Comparison of ENCODE assay signal across 15 cellular contexts in genomic region chr10:35637456-35637855, GRCh38. TPM values are rescaled to one million over a fixed set of nuclear protein-coding genes. Genes with fewer than 3 reads are reported as not detected.
DNase-seq lines count a peak whose midpoint lies in the region; ATAC-seq and TF ChIP-seq lines count a peak whose summit lies in the region.
"Had no signal": no experiment of that assay in that cellular context is flagged by ENCODE, and none has a peak within 500 bp of the region (broad histone marks: within the 10 kb centered on the region; RNA-seq: fewer than 3 reads in every experiment).

No MANE protein-coding gene starts in this region.

- H3K27me3 Mint-ChIP-seq in CD8-positive, alpha-beta memory T cell, result peaks cover 24 to 47% of the 10 kb centered on the region in 2 donors

- H2BK120ac ChIP-seq in mesendoderm (ENCODE audit: low read depth, low read length), result no peak overlapping the region

- intact Hi-C loops in mammary epithelial cell (cut with micrococcal nuclease), result loop anchor here (5.0 to 10.0 kb wide), 2 partner anchors 513 to 635 kb away; partner anchors contain the start of gene CREM

- DNase-seq in NCI-H748 (lab: John Stamatoyannopoulos, UW; ENCODE audit: unreplicated experiment), result peak; percentile 31
- no peak for DNase-seq in NCI-H748 treated with DMSO at 0.1 percent for 48 hours (lab: John Stamatoyannopoulos, UW)
- DNase-seq in mammary epithelial cell, result no peak
- peak; percentile 79 for DNase-seq in mesendoderm
- DNase-seq in thoracic aorta (ENCODE audit: low spot score), result no peak
- no peak for DNase-seq in HuH-7.5 (ENCODE audit: low spot score)
- DNase-seq in CD8-positive, alpha-beta memory T cell, result no peak
- DNase-seq: activated CD4-positive, alpha-beta T cell treated with anti-CD3 and anti-CD28 coated beads, Interleukin-2, amount 10 ng/mL, durations not matched to agents 7 days and 5 days; activated T-cell treated with anti-CD3 and anti-CD28 coated beads, Interleukin-2, amount 50 U/mL, for 4 hours; Calu3; dermis blood vessel endothelial cell; NCI-H226; PC-9 had no signal

- no peak for TF ChIP-seq CTCF in mammary epithelial cell (conservative IDR thresholded peaks at IDR 0.05 in 1 of 2, IDR thresholded peaks at IDR 0.05 in 1 of 2; ENCODE audit: extremely low read depth in 1 of 2, insufficient read depth in 1 of 2, low read depth in 1 of 2, low read length in 2 of 2)
- no peak for TF ChIP-seq CTCF in thoracic aorta (IDR thresholded peaks at IDR 0.05)

- no peak overlapping the region for H3K18ac ChIP-seq in mesendoderm (ENCODE audit: low read length)

- no peak overlapping the region for H3K56ac ChIP-seq in mesendoderm (ENCODE audit: low read length)

- H3K27ac Mint-ChIP-seq in CD8-positive, alpha-beta memory T cell, result no peak overlapping the region
- H3K27ac Mint-ChIP-seq: activated CD4-positive, alpha-beta T cell treated with anti-CD3 and anti-CD28 coated beads, Interleukin-2, amount 10 ng/mL, durations not matched to agents 7 days and 5 days; T-helper 1 cell treated with Interleukin-12 subunit alpha and Interleukin-12 subunit beta and Interleukin-4 antibody, amounts not matched to agents 30 μg/mL and 1 μg/mL, for 36 hours had no signal

- no TSS peak for BruUV-seq in mammary epithelial cell (replicated peaks; lab: Mats Ljungman, UMichigan)

- POLR2A ChIA-PET in CD8-positive, alpha-beta memory T cell (lab: Charles Lee), result no interaction called here

- H3K9ac ChIP-seq in mammary epithelial cell (ENCODE audit: insufficient read depth, low read length) (no peak overlapping the region), mesendoderm (ENCODE audit: low read length) (no peak overlapping the region)

- no peak overlapping the region for H2BK15ac ChIP-seq in mesendoderm (replicated peaks; ENCODE audit: low read depth)

- H3K36me3 ChIP-seq in mammary epithelial cell (ENCODE audit: insufficient read depth, low read length), result no peaks in the 10 kb centered on the region
- no peaks in the 10 kb centered on the region for H3K36me3 ChIP-seq in mesendoderm (ENCODE audit: control insufficient read depth, insufficient read depth, low read length)
- H3K36me3 ChIP-seq in thoracic aorta, result no peaks in the 10 kb centered on the region
- H3K36me3 ChIP-seq in CD8-positive, alpha-beta memory T cell (ENCODE audit: insufficient read depth, low read length), result no peaks in the 10 kb centered on the region

- peak overlapping the region; percentile 82 for H3K4me2 ChIP-seq in mammary epithelial cell (ENCODE audit: insufficient read depth, low read depth, low read length)
- peak overlapping the region; percentile 13 for H3K4me2 ChIP-seq in mesendoderm (ENCODE audit: low read length)
- H3K4me2 ChIP-seq: PC-9 had no signal

- no peak overlapping the region for H4K8ac ChIP-seq in mesendoderm (ENCODE audit: low read depth, low read length)

- no peaks in the 10 kb centered on the region for H3K9me3 Mint-ChIP-seq in CD8-positive, alpha-beta memory T cell
- H3K9me3 Mint-ChIP-seq: activated CD4-positive, alpha-beta T cell treated with anti-CD3 and anti-CD28 coated beads, Interleukin-2, amount 10 ng/mL, durations not matched to agents 7 days and 5 days; activated T-cell treated with anti-CD3 and anti-CD28 coated beads, Interleukin-2, amount 50 U/mL, for 4 hours; T-helper 1 cell treated with Interleukin-12 subunit alpha and Interleukin-12 subunit beta and Interleukin-4 antibody, amounts not matched to agents 30 μg/mL and 1 μg/mL, for 36 hours had no signal

- 30% methylated on average over 8 of the region's 8 CpGs for WGBS in mammary epithelial cell (ENCODE audit: low coverage, missing lambda C conversion rate)
- no CpG with 5 or more reads among the region's 8 CpGs for WGBS in mesendoderm (ENCODE audit: extremely low coverage, insufficient coverage, low lambda C conversion rate)

- no peak overlapping the region for H3K4ac ChIP-seq in mesendoderm (ENCODE audit: low read depth, low read length)

- H2BK5ac ChIP-seq in mesendoderm (ENCODE audit: low read length), result no peak overlapping the region

- H3K4me1 ChIP-seq in mammary epithelial cell (ENCODE audit: insufficient read depth, low read length) (peaks cover 36% of the 10 kb centered on the region), mesendoderm (ENCODE audit: control insufficient read depth, low read depth, low read length) (peaks cover 2% of the 10 kb centered on the region), thoracic aorta (ENCODE audit: control insufficient read depth in 1 of 2, low read depth in 2 of 2) (peaks cover 12 to 35% of the 10 kb centered on the region in 2 donors)
- no peaks in the 10 kb centered on the region for H3K4me1 ChIP-seq in CD8-positive, alpha-beta memory T cell (ENCODE audit: insufficient read depth, low read length)

- peak overlapping the region in 2 of 7 donors; percentile 20 to 29 for H3K4me3 Mint-ChIP-seq in CD8-positive, alpha-beta memory T cell
- H3K4me3 Mint-ChIP-seq: activated CD4-positive, alpha-beta T cell treated with anti-CD3 and anti-CD28 coated beads, Interleukin-2, amount 10 ng/mL, durations not matched to agents 7 days and 5 days; activated T-cell treated with anti-CD3 and anti-CD28 coated beads, Interleukin-2, amount 50 U/mL, for 4 hours; T-helper 1 cell treated with Interleukin-12 subunit alpha and Interleukin-12 subunit beta and Interleukin-4 antibody, amounts not matched to agents 30 μg/mL and 1 μg/mL, for 36 hours had no signal

- no peak overlapping the region for H2AK5ac ChIP-seq in mesendoderm (ENCODE audit: low read length)

- H3K79me1 ChIP-seq in mesendoderm (ENCODE audit: low read length), result no peaks in the 10 kb centered on the region

- H3K23ac ChIP-seq in mesendoderm (ENCODE audit: low read length), result no peak overlapping the region

- ATAC-seq in thoracic aorta (ENCODE audit: insufficient number of reproducible peaks, low FRiP score, low read depth) (no peak), HG02970 (IDR thresholded peaks at IDR 0.05; ENCODE audit: low FRiP score, unreplicated experiment) (no peak)
- ATAC-seq: activated T-cell treated with anti-CD3 and anti-CD28 coated beads, Interleukin-2, amount 50 U/mL, for 4 hours had no signal

- no peaks in the 10 kb centered on the region for H4K20me1 ChIP-seq in mammary epithelial cell (ENCODE audit: insufficient read depth, low read length)

- H3K79me2 ChIP-seq in mammary epithelial cell (ENCODE audit: insufficient read depth, low read length), result peaks cover 38% of the 10 kb centered on the region
- peaks cover 5% of the 10 kb centered on the region for H3K79me2 ChIP-seq in mesendoderm (ENCODE audit: control insufficient read depth, insufficient read depth, low read length)

- H3K9me3 ChIP-seq in mammary epithelial cell (replicated peaks; ENCODE audit: insufficient read depth, low read length) (no peaks in the 10 kb centered on the region), thoracic aorta (no peaks in the 10 kb centered on the region)
- H3K9me3 ChIP-seq in CD8-positive, alpha-beta memory T cell (ENCODE audit: low read length), result no peaks in the 10 kb centered on the region

- dilution Hi-C loops in mammary epithelial cell (cut with HindIII; ENCODE audit: low sequenced_read_pairs), result no loop called here

- H3K4me3 ChIP-seq in mammary epithelial cell (replicated peaks in 1 of 3; ENCODE audit: insufficient read depth in 1 of 3, low read depth in 2 of 3, low read length in 3 of 3), result peak overlapping the region in 1 of 3 experiments; percentile 15
- no peak overlapping the region for H3K4me3 ChIP-seq in mesendoderm (ENCODE audit: low read length)
- peak overlapping the region; percentile 58 for H3K4me3 ChIP-seq in thoracic aorta
- H3K4me3 ChIP-seq in CD8-positive, alpha-beta memory T cell (ENCODE audit: low read length), result no peak overlapping the region
- H3K4me3 ChIP-seq: PC-9 had no signal

- in situ Hi-C loops in mammary epithelial cell (cut with MboI; ENCODE audit: low sequenced_read_pairs in 2 of 2), result loop anchor here in 1 of 2 donors (10.0 to 25.0 kb wide), 2 partner anchors 275 to 1247 kb away; no protein-coding TSS in a partner anchor

- peaks cover 12 to 20% (median 16%) of the 10 kb centered on the region in 3 donors for H3K4me1 Mint-ChIP-seq in CD8-positive, alpha-beta memory T cell

- no peak overlapping the region for H4K5ac ChIP-seq in mesendoderm (ENCODE audit: low read length)

- CTCF ChIA-PET in mammary epithelial cell (lab: Charles Lee; ENCODE audit: low non-redundant PET), result interaction anchor here (0.7 to 0.9 kb wide), 2 partner anchors 25 to 1142 kb away, joined by 3 to 5 read pairs; no protein-coding TSS in a partner anchor
- CTCF ChIA-PET in CD8-positive, alpha-beta memory T cell (lab: Charles Lee), result no interaction called here

- no peak overlapping the region for H3K27ac ChIP-seq in mammary epithelial cell (ENCODE audit: insufficient read depth, low read depth, low read length)
- H3K27ac ChIP-seq in mesendoderm (ENCODE audit: low read depth, low read length), result no peak overlapping the region
- peak overlapping the region in 1 of 2 donors; percentile 6 for H3K27ac ChIP-seq in thoracic aorta
- no peak overlapping the region for H3K27ac ChIP-seq in CD8-positive, alpha-beta memory T cell (ENCODE audit: low read depth, low read length)
- H3K27ac ChIP-seq: PC-9 had no signal

- H2AFZ ChIP-seq in mammary epithelial cell (ENCODE audit: low read depth, low read length), result no peak overlapping the region
- H2AFZ ChIP-seq: PC-9 had no signal

- no peaks in the 10 kb centered on the region for H3K36me3 Mint-ChIP-seq in CD8-positive, alpha-beta memory T cell

- no peaks in the 10 kb centered on the region for H3K27me3 ChIP-seq in mammary epithelial cell (ENCODE audit: insufficient read depth, low read length)
- H3K27me3 ChIP-seq in mesendoderm (ENCODE audit: insufficient read depth, low read length, poor library complexity), result no peaks in the 10 kb centered on the region
- H3K27me3 ChIP-seq in thoracic aorta (replicated peaks; ENCODE audit: insufficient read depth), result no peaks in the 10 kb centered on the region
- H3K27me3 ChIP-seq in CD8-positive, alpha-beta memory T cell (ENCODE audit: insufficient read depth, low read length, poor library complexity, severe bottlenecking), result peaks cover 10% of the 10 kb centered on the region

RNA-seq across cellular contexts. Expression of gene FZD8, which starts 4.6 kb away (rescaled TPM):
- 10 to 100 TPM; 17.8 to 21.2 TPM for total RNA-seq in mammary epithelial cell
- 9.4 TPM for polyA plus RNA-seq in mammary epithelial cell
- 11.6 TPM for polyA minus RNA-seq in mammary epithelial cell
- polyA plus RNA-seq in mesendoderm (2013, experiment 1 of 2), result 6.6 TPM
- polyA plus RNA-seq in mesendoderm (2013, experiment 2 of 2), result 6.2 TPM
- 10 to 100 TPM; 12.4 to 21.3 TPM for total RNA-seq in thoracic aorta
- under 1 TPM; 0.50 to 0.55 TPM for total RNA-seq in CD8-positive, alpha-beta memory T cell
- polyA plus RNA-seq in CD8-positive, alpha-beta memory T cell, result not detected
- total RNA-seq: PC-9 had no signal

RNA-seq across cellular contexts. Expression of gene GJD4, which starts 32.3 kb away (rescaled TPM):
- total RNA-seq in mammary epithelial cell (not detected), thoracic aorta (not detected)
- polyA plus RNA-seq in mammary epithelial cell, result not detected
- polyA minus RNA-seq in mammary epithelial cell, result not detected
- polyA plus RNA-seq in mesendoderm (2013, experiment 1 of 2), result 0.03 TPM
- polyA plus RNA-seq in mesendoderm (2013, experiment 2 of 2), result 0.03 TPM
- total RNA-seq in CD8-positive, alpha-beta memory T cell, result not detected
- not detected for polyA plus RNA-seq in CD8-positive, alpha-beta memory T cell
- total RNA-seq: activated CD4-positive, alpha-beta T cell treated with anti-CD3 and anti-CD28 coated beads, Interleukin-2, amount 10 ng/mL, durations not matched to agents 7 days and 5 days; activated T-cell treated with anti-CD3 and anti-CD28 coated beads, Interleukin-2, amount 50 U/mL, for 4 hours; Calu3; dermis blood vessel endothelial cell; PC-9 had no signal

Comparison
In these comparisons a context has a peak if more than half of its experiments do, and no peak if none do; other contexts are left out.
1. DNase-seq: peak in NCI-H748 (single experiment) and mesendoderm (single experiment); none in NCI-H748 treated with DMSO at 0.1 percent for 48 hours (single experiment), mammary epithelial cell (single experiment), thoracic aorta (single experiment), HuH-7.5 (single experiment) and CD8-positive, alpha-beta memory T cell (0 of 5).
2. RNA of gene FZD8, which starts 4.6 kb away (total RNA-seq): 12.4 to 21.3 TPM in thoracic aorta and 17.8 to 21.2 TPM in mammary epithelial cell; 0.50 to 0.55 TPM in CD8-positive, alpha-beta memory T cell; every median in the first group is over 4 times any median in the second.